Comparison of ENCODE assay signal across 18 cellular contexts in genomic region chr4:94763500-94763899, GRCh38. TPM values are rescaled to one million over a fixed set of nuclear protein-coding genes. Genes with fewer than 3 reads are reported as not detected.
DNase-seq lines count a peak whose midpoint lies in the region; ATAC-seq, FAIRE-seq and TF ChIP-seq lines count a peak whose summit lies in the region.
"Had no signal": no experiment of that assay in that cellular context is flagged by ENCODE, and none has a peak within 500 bp of the region (broad histone marks: within the 10 kb centered on the region; RNA-seq: fewer than 3 reads in every experiment).

No MANE protein-coding gene starts in this region.

- no peaks in the 10 kb centered on the region for H3K9me3 ChIP-seq in A549
- no peaks in the 10 kb centered on the region for H3K9me3 ChIP-seq in HEK293 (ENCODE audit: control insufficient read depth, insufficient read depth, low read depth, low read length)
- H3K9me3 ChIP-seq in GM23248 (ENCODE audit: low read depth) = no peaks in the 10 kb centered on the region
- H3K9me3 ChIP-seq in spleen = no peaks in the 10 kb centered on the region
- H3K9me3 ChIP-seq: Caco-2 had no signal

- in situ Hi-C loops in GM23248 (cut with MboI) = no loop called here

- DNase-seq in A549 (ENCODE audit: low read depth in 1 of 2, low spot score in 1 of 2) (no peak), fibroblast of villous mesenchyme (ENCODE audit: low read depth) (peak; percentile 26), GM23248 (no peak), UCSD-AML1 (lab: John Stamatoyannopoulos, UW; ENCODE audit: unreplicated experiment) (no peak), spleen (no peak)
- DNase-seq in activated CD8-positive, alpha-beta memory T cell treated with anti-CD3 and anti-CD28 coated beads for 24 hours = no peak
- DNase-seq: 8988T; ACHN; Caco-2; CD4-positive, alpha-beta T cell; DMS79 treated with DMSO at 0.1 percent for 48 hours; GF-D8; H9 had no signal

- H4K20me1 ChIP-seq in GM23248 (ENCODE audit: insufficient read depth) = no peaks in the 10 kb centered on the region

- TF ChIP-seq POLR2A in A549 (IDR thresholded peaks at IDR 0.05; ENCODE audit: low read length) (no peak), spleen (IDR thresholded peaks at IDR 0.05) (no peak)

- POLR2A ChIA-PET in A549 (lab: Yijun Ruan, JAX) = no interaction called here
- POLR2A ChIA-PET in HEK293 (lab: Yijun Ruan, JAX) = no interaction called here

- H3K79me2 ChIP-seq in GM23248 (ENCODE audit: insufficient read depth) = no peaks in the 10 kb centered on the region

- TF ChIP-seq RAD21 in A549 (conservative IDR thresholded peaks at IDR 0.05 in 1 of 2, IDR thresholded peaks at IDR 0.05 in 1 of 2) = no peak

- H3K4me2 ChIP-seq in A549 (peak overlapping the region; percentile 95), GM23248 (ENCODE audit: unreplicated experiment) (no peak overlapping the region)

- TF ChIP-seq EP300 in A549 (IDR thresholded peaks at IDR 0.05) = no peak

- intact Hi-C loops in spleen (cut with DNase I; ENCODE audit: low total_unique reads) = no loop called here

- FAIRE-seq in A549 (lab: Jason Lieb, UNC) = no peak
- FAIRE-seq: D721Med, H1 had no signal

- H2AFZ ChIP-seq in GM23248 = no peak overlapping the region

- H3K9ac ChIP-seq in GM23248 = no peak overlapping the region

- no peaks in the 10 kb centered on the region; the same call in 1 of the 2 replicates for H3F3A ChIP-seq in GM23248 (ENCODE audit: insufficient read depth)

- no peaks in the 10 kb centered on the region for H3K9me2 ChIP-seq in GM23248 (ENCODE audit: insufficient read depth)

- H3K27me3 ChIP-seq in GM23248 (replicated peaks; ENCODE audit: insufficient read depth) (no peaks in the 10 kb centered on the region), spleen (replicated peaks in 1 of 7) (peaks cover 0 to 40% (median 12%) of the 10 kb centered on the region in 7 donors)

- no peak for ATAC-seq in A549
- ATAC-seq in SK-N-SH treated with all-trans-retinoic acid at 6 μM for 48 hours = no peak

- H3K36me3 ChIP-seq in HEK293 (ENCODE audit: control insufficient read depth in 2 of 2, insufficient read depth in 1 of 2, low read length in 2 of 2) (no peaks in the 10 kb centered on the region), GM23248 (ENCODE audit: low read depth) (no peaks in the 10 kb centered on the region), spleen (no peaks in the 10 kb centered on the region)

- peaks cover 76% of the 10 kb centered on the region for H3K4me1 ChIP-seq in A549
- H3K4me1 ChIP-seq in HEK293 (ENCODE audit: control insufficient read depth, insufficient read depth, low read length) = peaks cover 13% of the 10 kb centered on the region
- H3K4me1 ChIP-seq in GM23248 (ENCODE audit: insufficient read depth) = peaks cover 8% of the 10 kb centered on the region; the same call in 1 of the 2 replicates
- peaks cover 0 to 8% (median 3%) of the 10 kb centered on the region in 6 donors for H3K4me1 ChIP-seq in spleen
- H3K4me1 ChIP-seq: Caco-2 had no signal

- no peak for TF ChIP-seq CTCF in A549 (IDR thresholded peaks at IDR 0.05)
- no peak for TF ChIP-seq CTCF in HEK293 (tag by site-specific recombination; IDR thresholded peaks at IDR 0.05)
- no peak for TF ChIP-seq CTCF in fibroblast of villous mesenchyme (IDR thresholded peaks at IDR 0.05; ENCODE audit: insufficient read depth, low read depth, low read length)
- no peak for TF ChIP-seq CTCF in spleen (IDR thresholded peaks at IDR 0.05 in 8 of 11, conservative IDR thresholded peaks at IDR 0.05 in 3 of 11)

- H3K4me3 ChIP-seq in A549 (no peak overlapping the region), HEK293 (ENCODE audit: low read depth, low read length) (no peak overlapping the region), fibroblast of villous mesenchyme (ENCODE audit: low read depth, low read length) (no peak overlapping the region), GM23248 (no peak overlapping the region), spleen (no peak overlapping the region)

- WGBS in A549 (ENCODE audit: missing lambda C conversion rate) = 38% methylated on average over 3 of the region's 3 CpGs
- 25 to 36% methylated on average over 3 of the region's 3 CpGs for WGBS in GM23248 (ENCODE audit: low coverage in 1 of 2, low lambda C conversion rate in 2 of 2, missing lambda C conversion rate in 2 of 2), 2 experiments
- 68 to 80% (median 78%) methylated on average over 3 of the region's 3 CpGs for WGBS in spleen, 5 donors

- H3K27ac ChIP-seq in A549 = peak overlapping the region; percentile 90 to 99
- no peak overlapping the region for H3K27ac ChIP-seq in HEK293 (ENCODE audit: extremely low read depth, low read depth, low read length)
- no peak overlapping the region for H3K27ac ChIP-seq in GM23248
- H3K27ac ChIP-seq in spleen = no peak overlapping the region
- H3K27ac ChIP-seq: C4-2B had no signal

- CTCF ChIA-PET in A549 (lab: Yijun Ruan, JAX) (no interaction called here), HEK293 (lab: Yijun Ruan, JAX) (interaction anchor here (0.7 kb wide), 1 partner anchor 66 kb away, joined by 5 read pairs; no protein-coding TSS in a partner anchor)

TF ChIP-seq in A549, 52 proteins besides CTCF, POLR2A, EP300 and RAD21 (continues in another document):
- TF ChIP-seq KDM1A (IDR thresholded peaks at IDR 0.05; ENCODE audit: low read depth) = no peak
- no peak for TF ChIP-seq PHF8 (IDR thresholded peaks at IDR 0.05; ENCODE audit: borderline replicate concordance, low read depth)
- no peak for TF ChIP-seq MAX (IDR thresholded peaks at IDR 0.05)
- TF ChIP-seq MAFK (IDR thresholded peaks at IDR 0.05; ENCODE audit: partially characterized antibody) = no peak
- no peak for TF ChIP-seq CBX2 (IDR thresholded peaks at IDR 0.05; ENCODE audit: borderline replicate concordance, low read depth)
- no peak for TF ChIP-seq GATA3 (IDR thresholded peaks at IDR 0.05; ENCODE audit: borderline replicate concordance)
- no peak for TF ChIP-seq RARB (CRISPR knock-in tag; IDR thresholded peaks at IDR 0.05)

TF ChIP-seq in HEK293, 187 proteins besides CTCF, POLR2A, EP300 and RAD21 (continues in another document):
- TF ChIP-seq ZNF223 (tag by site-specific recombination; IDR thresholded peaks at IDR 0.05) (no peak), ZNF704 (tag by site-specific recombination; IDR thresholded peaks at IDR 0.05) (no peak), ZNF560 (tag by site-specific recombination; IDR thresholded peaks at IDR 0.05; ENCODE audit: borderline replicate concordance) (no peak), ZNF843 (tag by site-specific recombination; IDR thresholded peaks at IDR 0.05) (peak; percentile 79)

TF ChIP-seq in SK-N-SH treated with all-trans-retinoic acid at 6 μM for 48 hours, 23 proteins besides CTCF, POLR2A, EP300 and RAD21:
- no peak for TF ChIP-seq CREB5 (CRISPR knock-in tag; IDR thresholded peaks at IDR 0.05; ENCODE audit: low read depth)
- TF ChIP-seq OSR1 (CRISPR knock-in tag; IDR thresholded peaks at IDR 0.05) = no peak
- no peak for TF ChIP-seq CSRNP3 (CRISPR knock-in tag; IDR thresholded peaks at IDR 0.05)
- no peak for TF ChIP-seq CSDC2 (CRISPR knock-in tag; IDR thresholded peaks at IDR 0.05)
- TF ChIP-seq GLIS3 (CRISPR knock-in tag; IDR thresholded peaks at IDR 0.05) = no peak
- peak; percentile 73 for TF ChIP-seq ISL1 (CRISPR knock-in tag; IDR thresholded peaks at IDR 0.05)
- TF ChIP-seq ZNF565 (CRISPR knock-in tag; conservative IDR thresholded peaks at IDR 0.05; ENCODE audit: low read depth) = no peak
- no peak for TF ChIP-seq SNAI2 (CRISPR knock-in tag; IDR thresholded peaks at IDR 0.05)
- peak; percentile 53; the same call in 1 of the 2 replicates for TF ChIP-seq TCF4 (CRISPR knock-in tag; IDR thresholded peaks at IDR 0.05; ENCODE audit: borderline replicate concordance)

RNA-seq across cellular contexts. Expression of gene BMPR1B, which starts 5.7 kb away (rescaled TPM):
- polyA plus RNA-seq in A549 (2011; rRNA removed) (21.2 and 30.2 TPM in 2 replicates), A549 (2017; fragmentation: RNase III; extraction: RNeasy Plus Mini Kit Qiagen cat#74134 plus additional on column Dnase treatment) (5.6 to 7.3 TPM (median 6.4 TPM) in 3 replicates), GM23248 (2016; fragmentation: Nextera tagmentation; extraction: Ambion mirVana) (0.48 and 0.60 TPM in 2 replicates), spleen (under 1 TPM; 0.12 to 0.19 (median 0.17) TPM)
- 3.3 and 3.5 TPM in 2 replicates for polyA plus RNA-seq in A549 (2012; cell fraction: cytosol; rRNA removed)
- 2.2 and 3.9 TPM in 2 replicates for polyA plus RNA-seq in A549 (2012; cell fraction: nucleus; rRNA removed)
- polyA minus RNA-seq in A549 (2011; rRNA and poly(A)+ RNA removed) = 30.7 and 37.6 TPM in 2 replicates
- total RNA-seq in fibroblast of villous mesenchyme (2.3 and 4.3 TPM in 2 replicates), spleen (1 to 10 TPM in 6 of 7 donors, under 1 TPM in 1; 0.66 to 2.4 (median 1.9) TPM)
- total RNA-seq in GM23248 (2014; rRNA removed; shearing (Covaris generic)) = 0.76 TPM in 2 replicates
- total RNA-seq: CD4-positive, alpha-beta T cell had no signal

Comparison
In these comparisons a context has a peak if more than half of its experiments do, and no peak if none do; other contexts are left out.
1. H3K27ac ChIP-seq: peak in A549 (2 of 2); none in HEK293 (single experiment), GM23248 (single experiment) and spleen (0 of 8).